ENCODE assay signal across 20 cellular contexts in genomic region chr12:130506844-130507243, GRCh38.
"Had no signal": no experiment of that assay in that cellular context is flagged by ENCODE, and none has a peak within 500 bp of the region (broad histone marks: within the 10 kb centered on the region; RNA-seq: fewer than 3 reads in every experiment).

No MANE protein-coding gene starts in this region.

- DNase-seq: activated CD4-positive, alpha-beta T cell treated with anti-CD3 and anti-CD28 coated beads, Interleukin-2, amount 50 U/mL, for 1 hour; activated CD4-positive, CD25-positive, alpha-beta regulatory T cell treated with anti-CD3 and anti-CD28 coated beads, Interleukin-2, amount 50 U/mL, for 72 hours; activated CD8-positive, alpha-beta memory T cell treated with anti-CD3 and anti-CD28 coated beads for 24 hours; activated CD8-positive, alpha-beta memory T cell treated with anti-CD3 and anti-CD28 coated beads, Interleukin-2, amount 50 U/mL, for 48 hours; activated effector memory CD4-positive, alpha-beta T cell treated with Interleukin-2 at 50 U/mL for 16 hours; activated naive CD4-positive, alpha-beta T cell treated with anti-CD3 and anti-CD28 coated beads, Interleukin-2, amount 10 ng/mL, durations not matched to agents 7 days and 5 days; activated T-cell treated with anti-CD3 and anti-CD28 coated beads, Interleukin-2, amount 50 U/mL, for 48 hours; effector CD4-positive, alpha-beta T cell; gastrocnemius medialis; head of caudate nucleus; left lung; mammary epithelial cell; occipital lobe; posterior cingulate gyrus; spleen; stimulated activated CD4-positive, alpha-beta T cell treated with anti-CD3 and anti-CD28 coated beads, Interleukin-4, amount 100 ng/mL, for 4 hours; upper lobe of right lung had no signal

- H3K4me1 ChIP-seq: breast epithelium, gastrocnemius medialis, left lung, spleen, upper lobe of right lung had no signal

- H3K27ac ChIP-seq: breast epithelium, gastrocnemius medialis, left lung, spleen, upper lobe of right lung had no signal

- ATAC-seq: esophagus mucosa; gastrocnemius medialis; left lung; stimulated activated memory B cell treated with anti-CD40 and anti-IgM and Interleukin-4, amounts not matched to agents 10 μg/mL and 1 μg/mL and 100 μg/mL, for 72 hours; upper lobe of right lung had no signal

- H3K4me3 ChIP-seq: breast epithelium, gastrocnemius medialis, left lung, spleen, upper lobe of right lung had no signal

- H3K36me3 ChIP-seq: breast epithelium, gastrocnemius medialis, left lung, spleen, upper lobe of right lung had no signal

- H3K9me3 ChIP-seq: breast epithelium, gastrocnemius medialis, left lung, spleen, upper lobe of right lung had no signal

- H3K27me3 ChIP-seq: breast epithelium, gastrocnemius medialis, upper lobe of right lung had no signal
